17 cellular contexts compared by ENCODE assay signal in the genomic region with DNA sequence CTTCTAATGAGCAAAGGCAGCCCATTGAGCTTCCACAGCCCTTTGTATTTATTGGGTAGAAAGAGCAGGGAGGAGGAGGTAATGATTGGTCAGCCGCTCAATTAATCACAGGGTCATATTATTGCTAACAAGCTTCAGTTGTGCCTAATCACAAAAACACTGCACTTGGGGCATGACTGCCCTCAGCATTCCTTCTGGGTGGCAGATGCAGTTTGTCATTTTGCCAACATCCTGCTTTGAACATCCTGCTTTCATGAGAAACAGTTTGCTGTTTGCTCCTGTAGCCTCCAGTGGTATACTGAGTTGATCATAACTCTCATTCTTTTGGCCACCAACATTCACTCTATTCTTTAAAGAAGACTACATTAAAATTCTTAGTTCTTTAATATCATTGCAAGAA.
DNase-seq lines count a peak whose midpoint lies in the region; ATAC-seq and TF ChIP-seq lines count a peak whose summit lies in the region.
"Had no signal": no experiment of that assay in that cellular context is flagged by ENCODE, and none has a peak within 500 bp of the region (broad histone marks: within the 10 kb centered on the region; RNA-seq: fewer than 3 reads in every experiment).

No MANE protein-coding gene starts in this region.

- no peaks in the 10 kb centered on the region for H3F3A ChIP-seq in PC-3 (ENCODE audit: low read length, unreplicated experiment)

- H3K27ac ChIP-seq in PC-3 (ENCODE audit: low read length): no peak overlapping the region
- H3K27ac ChIP-seq: A549, HL-60, RWPE1 had no signal

- peak; percentile 34 for DNase-seq in EL
- DNase-seq in PC-3: peak; percentile 46
- peak; percentile 20 for DNase-seq in epithelial cell of esophagus (ENCODE audit: low read depth)
- DNase-seq in left kidney (ENCODE audit: low read depth, low spot score): peak; percentile 9
- no peak for DNase-seq in NCI-H2107 (lab: John Stamatoyannopoulos, UW)
- DNase-seq in HK-2 (ENCODE audit: unreplicated experiment): no peak
- no peak for DNase-seq in activated T-cell treated with anti-CD3 and anti-CD28 coated beads, Interleukin-2, amount 50 U/mL, for 24 hours
- DNase-seq: CD4-positive, CD25-positive, alpha-beta regulatory T cell; DND-41; KG1; MV-4-11; NCI-H2029 treated with DMSO at 0.1 percent for 48 hours; NCI-H524 treated with DMSO at 0.1 percent for 48 hours had no signal

- H3K4me3 ChIP-seq in PC-3 (ENCODE audit: low read length): no peak overlapping the region
- no peak overlapping the region for H3K4me3 ChIP-seq in epithelial cell of esophagus (ENCODE audit: low read length)
- H3K4me3 ChIP-seq: A549 had no signal

- H3K4me3 Mint-ChIP-seq in activated T-cell treated with anti-CD3 and anti-CD28 coated beads, Interleukin-2, amount 50 U/mL, for 24 hours: no peak overlapping the region

- POLR2A ChIA-PET in PC-3 (lab: Charles Lee; ENCODE audit: unreplicated experiment): no interaction called here

- no peaks in the 10 kb centered on the region for H3K36me3 ChIP-seq in PC-3 (ENCODE audit: low read depth, low read length)

- CTCF ChIA-PET in PC-3 (lab: Charles Lee): interaction anchor here (0.6 kb wide), 1 partner anchor 26 kb away, joined by 4 read pairs; no protein-coding TSS in a partner anchor

- intact Hi-C loops in PC-3 (cut with micrococcal nuclease): loop anchor here (1.0 kb wide), 1 partner anchor 38 kb away; no protein-coding TSS in a partner anchor

- no peaks in the 10 kb centered on the region for H3K9me3 ChIP-seq in PC-3 (ENCODE audit: low read length)
- H3K9me3 ChIP-seq: A549 had no signal

- H3K9ac ChIP-seq in PC-3 (ENCODE audit: low read length): no peak overlapping the region

- peaks cover 15% of the 10 kb centered on the region for H3K9me3 Mint-ChIP-seq in activated T-cell treated with anti-CD3 and anti-CD28 coated beads, Interleukin-2, amount 50 U/mL, for 24 hours

- no peaks in the 10 kb centered on the region for H3K4me1 Mint-ChIP-seq in activated T-cell treated with anti-CD3 and anti-CD28 coated beads, Interleukin-2, amount 50 U/mL, for 24 hours (ENCODE audit: low read depth)
- H3K4me1 Mint-ChIP-seq: CD4-positive, CD25-positive, alpha-beta regulatory T cell had no signal

- H4K20me1 ChIP-seq in PC-3 (ENCODE audit: low read length): no peaks in the 10 kb centered on the region

- no peak for TF ChIP-seq CTCF in PC-3 (conservative IDR thresholded peaks at IDR 0.05; ENCODE audit: low read depth, low read length)
- TF ChIP-seq CTCF in epithelial cell of esophagus (IDR thresholded peaks at IDR 0.05; ENCODE audit: insufficient read depth, low read depth, low read length, missing control alignments): no peak

- peak; percentile 29; the same call in 1 of the 2 replicates for ATAC-seq in PC-3
- no peak for ATAC-seq in HG02973 (IDR thresholded peaks at IDR 0.05; ENCODE audit: unreplicated experiment)

- peaks cover 5% of the 10 kb centered on the region; the same call in 1 of the 2 replicates for H3K4me1 ChIP-seq in PC-3 (ENCODE audit: insufficient read depth, low read length)
- H3K4me1 ChIP-seq: A549 had no signal

- no peaks in the 10 kb centered on the region for H3K27me3 Mint-ChIP-seq in activated T-cell treated with anti-CD3 and anti-CD28 coated beads, Interleukin-2, amount 50 U/mL, for 24 hours
- H3K27me3 Mint-ChIP-seq: CD4-positive, CD25-positive, alpha-beta regulatory T cell had no signal

- no TSS peak for BruUV-seq in PC-3 (replicated peaks; lab: Mats Ljungman, UMichigan)

- H3K36me3 Mint-ChIP-seq in activated T-cell treated with anti-CD3 and anti-CD28 coated beads, Interleukin-2, amount 50 U/mL, for 24 hours (ENCODE audit: low read depth): no peaks in the 10 kb centered on the region
- H3K36me3 Mint-ChIP-seq: CD4-positive, CD25-positive, alpha-beta regulatory T cell had no signal

- H3K4me2 ChIP-seq in PC-3 (ENCODE audit: low read length): no peak overlapping the region
- H3K4me2 ChIP-seq: A549 had no signal

- no peak overlapping the region for H3K27ac Mint-ChIP-seq in activated T-cell treated with anti-CD3 and anti-CD28 coated beads, Interleukin-2, amount 50 U/mL, for 24 hours
- H3K27ac Mint-ChIP-seq: CD4-positive, CD25-positive, alpha-beta regulatory T cell had no signal

- H3K79me2 ChIP-seq in PC-3 (ENCODE audit: low read length): no peaks in the 10 kb centered on the region

- no peaks in the 10 kb centered on the region for H3K9me2 ChIP-seq in PC-3 (replicated peaks; ENCODE audit: low read length)

- peaks cover 21% of the 10 kb centered on the region for H3K27me3 ChIP-seq in PC-3 (ENCODE audit: low read length)

- no peak overlapping the region for H2AFZ ChIP-seq in PC-3 (ENCODE audit: low read length)

Comparison
In these comparisons a context has a peak if more than half of its experiments do, and no peak if none do; other contexts are left out.
1. DNase-seq: peak in EL (single experiment), PC-3 (single experiment), epithelial cell of esophagus (single experiment) and left kidney (single experiment); none in NCI-H2107 (single experiment), HK-2 (single experiment) and activated T-cell treated with anti-CD3 and anti-CD28 coated beads, Interleukin-2, amount 50 U/mL, for 24 hours (single experiment).